33 cellular contexts compared by ENCODE assay signal in the genomic region with DNA sequence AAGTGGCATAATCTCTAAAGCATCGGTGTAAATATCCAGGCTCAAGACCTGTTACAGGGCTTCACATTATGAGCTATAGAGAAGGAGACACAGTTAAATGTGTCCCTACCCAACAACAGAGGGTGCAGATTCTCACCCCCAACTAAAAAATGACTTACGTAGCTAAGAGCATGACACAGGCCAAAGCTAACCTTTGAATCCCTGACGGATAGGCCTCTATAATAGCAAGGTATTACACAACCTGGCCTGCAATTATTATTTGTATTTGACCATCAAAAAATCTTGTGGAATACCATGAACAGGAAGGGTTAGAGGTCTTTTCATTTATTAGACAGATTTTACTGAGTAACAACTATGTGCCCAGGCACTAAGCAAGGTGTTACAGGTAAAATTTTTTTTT. TPM values are rescaled to one million over a fixed set of nuclear protein-coding genes. Genes with fewer than 3 reads are reported as not detected.
"Had no signal": no experiment of that assay in that cellular context is flagged by ENCODE, and none has a peak within 500 bp of the region (broad histone marks: within the 10 kb centered on the region; RNA-seq: fewer than 3 reads in every experiment).

No MANE protein-coding gene starts in this region.

- H3K36me3 ChIP-seq: colonic mucosa, neural progenitor cell, ovary, thyroid gland, vagina had no signal

- H3K27me3 ChIP-seq: colonic mucosa, esophagus squamous epithelium, neural progenitor cell, ovary, stomach, thyroid gland, vagina had no signal

- H3K4me3 ChIP-seq: colonic mucosa, esophagus squamous epithelium, lung, neural progenitor cell, ovary, stomach, thyroid gland, vagina had no signal

- H3K27ac Mint-ChIP-seq: dendritic cell treated with granulocyte-macrophage colony-stimulating factor and Interleukin-4, amounts not matched to agents 40 ng/mL and 50 ng/mL, for 4 days; memory B cell; neural progenitor cell; stimulated activated effector memory CD8-positive, alpha-beta T cell treated with anti-CD3 and anti-CD28 coated beads, Interleukin-12 subunit alpha, Interleukin-12 subunit beta, amount 100 ng/mL, for 72 hours had no signal

- H3K27me3 Mint-ChIP-seq: dendritic cell treated with granulocyte-macrophage colony-stimulating factor and Interleukin-4, amounts not matched to agents 40 ng/mL and 50 ng/mL, for 4 days; memory B cell had no signal

- H3K9me3 Mint-ChIP-seq: dendritic cell treated with granulocyte-macrophage colony-stimulating factor and Interleukin-4, amounts not matched to agents 40 ng/mL and 50 ng/mL, for 4 days; immature natural killer cell; memory B cell; natural killer cell; neural progenitor cell; stimulated activated effector memory CD8-positive, alpha-beta T cell treated with anti-CD3 and anti-CD28 coated beads, Interleukin-12 subunit alpha, Interleukin-12 subunit beta, amount 100 ng/mL, for 72 hours had no signal

- H3K36me3 Mint-ChIP-seq: natural killer cell had no signal

- H3K27ac ChIP-seq: colonic mucosa, esophagus squamous epithelium, neural progenitor cell, ovary, stomach, thyroid gland, vagina had no signal

- H3K4me3 Mint-ChIP-seq: dendritic cell treated with granulocyte-macrophage colony-stimulating factor and Interleukin-4, amounts not matched to agents 40 ng/mL and 50 ng/mL, for 4 days; immature natural killer cell; memory B cell; natural killer cell; neural progenitor cell; stimulated activated effector memory CD8-positive, alpha-beta T cell treated with anti-CD3 and anti-CD28 coated beads, Interleukin-12 subunit alpha, Interleukin-12 subunit beta, amount 100 ng/mL, for 72 hours had no signal

- H3K4me1 ChIP-seq: colonic mucosa, vagina had no signal

- H3K9me3 ChIP-seq: colonic mucosa, esophagus squamous epithelium, ovary, stomach, thyroid gland, vagina had no signal

- ATAC-seq: left colon; left ventricle myocardium superior; natural killer cell; sciatic nerve; stimulated activated effector memory CD8-positive, alpha-beta T cell treated with anti-CD3 and anti-CD28 coated beads, Interleukin-12 subunit alpha, Interleukin-12 subunit beta, amount 100 ng/mL, for 72 hours had no signal

- DNase-seq: colonic mucosa; effector CD8-positive, alpha-beta T cell; esophagus squamous epithelium; foreskin melanocyte; hypothalamus; immature natural killer cell; islet precursor cell; kidney glomerular epithelial cell; left colon; left ventricle myocardium superior; natural killer cell; nucleus accumbens; ovary; posterior cingulate gyrus; stimulated activated CD4-positive, alpha-beta T cell treated with anti-CD3 and anti-CD28 coated beads, Interleukin-2, amount 100 ng/mL, for 24 hours; stimulated activated CD4-positive, alpha-beta T cell treated with anti-CD3 and anti-CD28 coated beads, Interleukin-4, amount 100 ng/mL, for 24 hours; stimulated activated naive CD4-positive, alpha-beta T cell treated with Interleukin-2 at 50 U/mL for 16 hours; stomach; thyroid gland; trophoblast cell had no signal

RNA-seq across cellular contexts. Expression of gene RNU4ATAC, which starts 45.1 kb away (rescaled TPM):
- total RNA-seq: chondrocyte, colonic mucosa, endothelial cell of umbilical vein, epithelial cell of proximal tubule, esophagus squamous epithelium, left colon, left ventricle myocardium superior, lung, mononuclear cell, natural killer cell, ovary, sciatic nerve, subcutaneous adipose tissue, thyroid gland, ureter, vagina had no signal
- polyA plus RNA-seq: endothelial cell of umbilical vein, immature natural killer cell, lung, ovary, stomach had no signal
